18 cellular contexts compared by ENCODE assay signal in the genomic region with DNA sequence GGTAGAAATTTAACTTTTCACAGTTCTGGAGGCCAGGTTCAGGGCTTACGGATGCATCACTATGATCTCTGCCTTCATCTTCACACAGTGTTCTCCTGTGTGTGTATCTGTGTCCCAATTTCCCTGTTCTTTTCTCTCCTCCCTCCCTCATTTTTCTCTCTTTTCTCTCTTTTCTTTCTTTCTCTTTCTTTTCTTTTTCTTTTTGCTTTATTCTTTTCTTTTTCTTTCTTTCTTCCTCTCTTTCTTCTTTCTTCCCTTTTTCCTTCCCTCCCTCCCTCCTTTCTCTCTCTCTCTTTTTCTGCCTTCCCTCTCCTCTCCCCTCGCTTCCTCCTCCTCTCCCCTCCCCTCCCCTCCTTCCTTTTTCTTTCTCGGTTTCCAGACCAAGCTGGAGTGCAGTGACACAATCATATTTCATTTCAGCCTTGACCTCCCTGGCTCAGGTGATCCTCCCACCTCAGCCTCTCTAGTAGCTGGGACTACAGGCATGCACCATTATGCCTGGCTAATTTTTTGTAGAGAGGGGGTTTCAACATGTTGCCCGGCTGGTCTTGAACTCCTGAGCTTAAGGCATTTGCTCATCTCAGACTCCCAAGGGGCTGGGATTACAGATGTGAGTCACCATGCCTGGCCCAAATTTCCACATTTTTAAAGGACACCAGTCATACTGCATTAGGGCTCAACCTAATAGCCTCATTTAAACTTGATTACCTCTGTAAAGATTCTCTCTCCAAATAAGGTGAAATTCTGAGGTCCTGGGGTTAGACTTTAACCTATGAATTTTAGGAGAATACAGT.
"Had no signal": no experiment of that assay in that cellular context is flagged by ENCODE, and none has a peak within 500 bp of the region (broad histone marks: within the 10 kb centered on the region; RNA-seq: fewer than 3 reads in every experiment).

No MANE protein-coding gene starts in this region.

- H3K36me3 ChIP-seq: breast epithelium, esophagus muscularis mucosa, heart right ventricle, left lung, pancreas, right atrium auricular region had no signal

- H3K4me2 ChIP-seq: smooth muscle cell had no signal

- H3K9me3 ChIP-seq: breast epithelium, esophagus muscularis mucosa, heart right ventricle, left lung, pancreas, right atrium auricular region had no signal

- H3K27me3 ChIP-seq: breast epithelium, dorsolateral prefrontal cortex, esophagus muscularis mucosa, heart right ventricle, left lung, pancreas, right atrium auricular region had no signal

- H3K27ac ChIP-seq: breast epithelium, esophagus muscularis mucosa, heart right ventricle, left lung, pancreas, right atrium auricular region had no signal

- FAIRE-seq: frontal cortex, islet of Langerhans, pancreas had no signal

- H3K4me3 ChIP-seq: breast epithelium, dorsolateral prefrontal cortex, esophagus muscularis mucosa, heart right ventricle, left lung, pancreas, right atrium auricular region, smooth muscle cell had no signal

- DNase-seq: activated CD4-positive, alpha-beta T cell treated with anti-CD3 and anti-CD28 coated beads, Interleukin-2, amount 50 U/mL, for 48 hours; activated CD8-positive, alpha-beta memory T cell treated with anti-CD3 and anti-CD28 coated beads, Interleukin-2, amount 10 ng/mL, durations not matched to agents 7 days and 5 days; activated effector memory CD4-positive, alpha-beta T cell treated with Interleukin-2 at 50 U/mL for 16 hours; activated naive CD8-positive, alpha-beta T cell treated with anti-CD3 and anti-CD28 coated beads for 36 hours; activated T-cell treated with anti-CD3 and anti-CD28 coated beads, Interleukin-2, amount 50 U/mL, for 24 hours; aorta; dorsolateral prefrontal cortex; heart right ventricle; left lung; pancreas; T-helper 17 cell; trophoblast cell had no signal

- H3K4me1 ChIP-seq: breast epithelium, heart right ventricle, left lung, pancreas, right atrium auricular region had no signal
